14 cellular contexts compared by ENCODE assay signal in the genomic region with DNA sequence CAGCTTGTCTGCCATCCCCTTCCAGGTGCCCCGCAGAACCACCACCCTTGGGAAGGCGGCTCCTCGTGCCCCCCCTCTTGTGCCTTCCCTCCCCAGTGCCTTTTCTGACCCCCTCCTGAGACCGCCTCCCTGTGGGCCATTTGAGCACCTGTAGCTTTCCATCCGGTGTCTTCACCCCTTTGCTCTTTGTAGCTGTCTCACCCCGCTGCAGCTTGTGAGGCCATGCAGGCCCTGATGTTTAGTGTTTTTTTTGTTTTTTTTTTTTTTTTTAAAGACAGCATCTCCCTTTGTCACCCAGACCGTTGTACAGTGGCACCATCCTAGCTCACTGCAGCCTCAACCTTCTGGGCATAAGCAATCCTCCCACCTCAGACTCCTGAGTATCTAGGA. TPM values are rescaled to one million over a fixed set of nuclear protein-coding genes. Genes with fewer than 3 reads are reported as not detected.
DNase-seq lines count a peak whose midpoint lies in the region; ATAC-seq and TF ChIP-seq lines count a peak whose summit lies in the region.
"Had no signal": no experiment of that assay in that cellular context is flagged by ENCODE, and none has a peak within 500 bp of the region (broad histone marks: within the 10 kb centered on the region; RNA-seq: fewer than 3 reads in every experiment).

No MANE protein-coding gene starts in this region.

- no peaks in the 10 kb centered on the region for H3K9me3 Mint-ChIP-seq in endodermal cell
- no peaks in the 10 kb centered on the region for H3K9me3 Mint-ChIP-seq in osteocyte (ENCODE audit: unreplicated experiment)
- H3K9me3 Mint-ChIP-seq in CD8-positive, alpha-beta memory T cell: no peaks in the 10 kb centered on the region

- peak overlapping the region; percentile 99 for H3K4me2 ChIP-seq in BLaER1

- H3K36me3 Mint-ChIP-seq in endodermal cell (ENCODE audit: low read depth): peaks cover 18% of the 10 kb centered on the region
- H3K36me3 Mint-ChIP-seq in osteocyte (ENCODE audit: unreplicated experiment): no peaks in the 10 kb centered on the region
- peaks cover 0 to 5% (median 4%) of the 10 kb centered on the region in 3 donors for H3K36me3 Mint-ChIP-seq in CD8-positive, alpha-beta memory T cell

- H3K27ac ChIP-seq in BLaER1 (peak overlapping the region; percentile 75), endodermal cell (ENCODE audit: low read depth, low read length) (peak overlapping the region; percentile 78), coronary artery (no peak overlapping the region)
- no peak overlapping the region for H3K27ac ChIP-seq in CD8-positive, alpha-beta memory T cell (ENCODE audit: low read depth, low read length)
- H3K27ac ChIP-seq: GM23248 had no signal

- DNase-seq in endodermal cell (no peak), osteocyte (ENCODE audit: extremely low spot score, unreplicated experiment) (no peak), coronary artery (ENCODE audit: low spot score) (no peak)
- DNase-seq in CD8-positive, alpha-beta memory T cell: no peak
- DNase-seq in stimulated activated CD4-positive, alpha-beta T cell treated with anti-CD3 and anti-CD28 coated beads, Interleukin-4, amount 100 ng/mL, for 4 hours: no peak
- DNase-seq: activated T-cell treated with anti-CD3 and anti-CD28 coated beads, Interleukin-2, amount 50 U/mL, for 48 hours; GM23248; MG63 had no signal

- H3K4me1 Mint-ChIP-seq in endodermal cell: peaks cover 48% of the 10 kb centered on the region
- peaks cover 54% of the 10 kb centered on the region for H3K4me1 Mint-ChIP-seq in osteocyte (ENCODE audit: unreplicated experiment)
- peaks cover 35 to 60% (median 37%) of the 10 kb centered on the region in 3 donors for H3K4me1 Mint-ChIP-seq in CD8-positive, alpha-beta memory T cell

- peak overlapping the region; percentile 41; the same call in 1 of the 2 replicates for H3K9ac ChIP-seq in BLaER1
- H3K9ac ChIP-seq in endodermal cell (ENCODE audit: extremely low read depth, low read length, poor library complexity, severe bottlenecking): peak overlapping the region; percentile 13
- H3K9ac ChIP-seq: GM23248 had no signal

- H3K27me3 Mint-ChIP-seq in endodermal cell (ENCODE audit: insufficient read depth): no peaks in the 10 kb centered on the region
- H3K27me3 Mint-ChIP-seq in osteocyte (ENCODE audit: unreplicated experiment): no peaks in the 10 kb centered on the region
- H3K27me3 Mint-ChIP-seq in CD8-positive, alpha-beta memory T cell: no peaks in the 10 kb centered on the region
- H3K27me3 Mint-ChIP-seq: B cell had no signal

- peaks cover 99% of the 10 kb centered on the region for H4K20me1 ChIP-seq in BLaER1

- H3K27me3 ChIP-seq in BLaER1 (no peaks in the 10 kb centered on the region), endodermal cell (ENCODE audit: control insufficient read depth, insufficient read depth, low read length, poor library complexity, severe bottlenecking) (no peaks in the 10 kb centered on the region)
- H3K27me3 ChIP-seq in CD8-positive, alpha-beta memory T cell (ENCODE audit: insufficient read depth, low read length, poor library complexity, severe bottlenecking): no peaks in the 10 kb centered on the region
- H3K27me3 ChIP-seq: MG63, neutrophil had no signal

- H3K4me3 ChIP-seq in BLaER1 (no peak overlapping the region), endodermal cell (ENCODE audit: low read length) (no peak overlapping the region), coronary artery (no peak overlapping the region)
- no peak overlapping the region for H3K4me3 ChIP-seq in CD8-positive, alpha-beta memory T cell (ENCODE audit: low read length)
- H3K4me3 ChIP-seq: GM23248, MG63 had no signal

- POLR2A ChIA-PET in CD8-positive, alpha-beta memory T cell (lab: Charles Lee): no interaction called here

- peaks cover 100% of the 10 kb centered on the region for H3K4me1 ChIP-seq in BLaER1
- peaks cover 4% of the 10 kb centered on the region for H3K4me1 ChIP-seq in endodermal cell (ENCODE audit: control insufficient read depth, insufficient read depth, low read length)
- H3K4me1 ChIP-seq in CD8-positive, alpha-beta memory T cell (ENCODE audit: insufficient read depth, low read length): peaks cover 4% of the 10 kb centered on the region

- peak overlapping the region; percentile 39 for H3K4me3 Mint-ChIP-seq in endodermal cell
- H3K4me3 Mint-ChIP-seq in osteocyte (ENCODE audit: unreplicated experiment): no peak overlapping the region
- H3K4me3 Mint-ChIP-seq in CD8-positive, alpha-beta memory T cell: no peak overlapping the region
- H3K4me3 Mint-ChIP-seq: B cell had no signal

- TF ChIP-seq CTCF in endodermal cell (conservative IDR thresholded peaks at IDR 0.05): no peak
- TF ChIP-seq CTCF in osteocyte (IDR thresholded peaks at IDR 0.05): no peak
- no peak for TF ChIP-seq CTCF in coronary artery (IDR thresholded peaks at IDR 0.05)

- H3K9me3 ChIP-seq in BLaER1: no peaks in the 10 kb centered on the region
- H3K9me3 ChIP-seq in endodermal cell (ENCODE audit: control insufficient read depth, low read length): no peaks in the 10 kb centered on the region
- H3K9me3 ChIP-seq in CD8-positive, alpha-beta memory T cell (ENCODE audit: low read length): no peaks in the 10 kb centered on the region
- H3K9me3 ChIP-seq: MG63, neutrophil had no signal

- peak overlapping the region; percentile 96 for H3K27ac Mint-ChIP-seq in endodermal cell
- peak overlapping the region; percentile 35 for H3K27ac Mint-ChIP-seq in osteocyte (ENCODE audit: unreplicated experiment)
- H3K27ac Mint-ChIP-seq in CD8-positive, alpha-beta memory T cell: peak overlapping the region in 2 of 8 donors; percentile 14 to 32
- H3K27ac Mint-ChIP-seq: B cell had no signal

- H3K36me3 ChIP-seq in BLaER1 (peaks cover 36% of the 10 kb centered on the region), endodermal cell (ENCODE audit: control insufficient read depth, insufficient read depth, low read length) (peaks cover 5% of the 10 kb centered on the region)
- no peaks in the 10 kb centered on the region for H3K36me3 ChIP-seq in CD8-positive, alpha-beta memory T cell (ENCODE audit: insufficient read depth, low read length)
- H3K36me3 ChIP-seq: MG63 had no signal

- WGBS in endodermal cell (ENCODE audit: insufficient coverage in 1 of 2, insufficient read length in 1 of 2), 2 experiments: 57 to 80% methylated on average over 1 to 7 of the region's 7 CpGs

- TF ChIP-seq RAD21 in Ishikawa (IDR thresholded peaks at IDR 0.05; ENCODE audit: low read depth): no peak

- CTCF ChIA-PET in CD8-positive, alpha-beta memory T cell (lab: Charles Lee): no interaction called here

- no peak for ATAC-seq in GM18867 (IDR thresholded peaks at IDR 0.05; ENCODE audit: unreplicated experiment)
- ATAC-seq: activated CD4-positive, CD25-positive, alpha-beta regulatory T cell treated with anti-CD3 and anti-CD28 coated beads, Interleukin-2, amount 50 U/mL, for 24 hours had no signal

- TF ChIP-seq EP300 in Ishikawa (IDR thresholded peaks at IDR 0.05; ENCODE audit: borderline replicate concordance): no peak

TF ChIP-seq in Ishikawa, 13 proteins besides CTCF, POLR2A, EP300 and RAD21:
- TF ChIP-seq EGR1 (IDR thresholded peaks at IDR 0.05) (no peak), TCF12 (IDR thresholded peaks at IDR 0.05; ENCODE audit: low read depth) (peak; percentile 3; the same call in 1 of the 2 replicates)

RNA-seq across cellular contexts. Expression of a gene that starts 52.5 kb away (rescaled TPM):
- total RNA-seq in endodermal cell (100 to 1,000 TPM in 1 of 2 donors, 10 to 100 TPM in 1; 85.1 to 108 TPM), osteocyte (87.1 and 89.1 TPM in 2 replicates)
- 49.5 TPM for polyA plus RNA-seq in endodermal cell (2013, experiment 1 of 2)
- polyA plus RNA-seq in endodermal cell (2013, experiment 2 of 2): 50.8 TPM
- 10 to 100 TPM; 23.2 to 23.6 TPM for total RNA-seq in CD8-positive, alpha-beta memory T cell
- polyA plus RNA-seq in CD8-positive, alpha-beta memory T cell: 26.4 TPM

Comparison
In these comparisons a context has a peak if more than half of its experiments do, and no peak if none do; other contexts are left out.
1. H3K27ac ChIP-seq: peak in BLaER1 (single experiment) and endodermal cell (single experiment); none in CD8-positive, alpha-beta memory T cell (single experiment) and coronary artery (0 of 2).